1 cellular context compared by ENCODE assay signal in the genomic region with DNA sequence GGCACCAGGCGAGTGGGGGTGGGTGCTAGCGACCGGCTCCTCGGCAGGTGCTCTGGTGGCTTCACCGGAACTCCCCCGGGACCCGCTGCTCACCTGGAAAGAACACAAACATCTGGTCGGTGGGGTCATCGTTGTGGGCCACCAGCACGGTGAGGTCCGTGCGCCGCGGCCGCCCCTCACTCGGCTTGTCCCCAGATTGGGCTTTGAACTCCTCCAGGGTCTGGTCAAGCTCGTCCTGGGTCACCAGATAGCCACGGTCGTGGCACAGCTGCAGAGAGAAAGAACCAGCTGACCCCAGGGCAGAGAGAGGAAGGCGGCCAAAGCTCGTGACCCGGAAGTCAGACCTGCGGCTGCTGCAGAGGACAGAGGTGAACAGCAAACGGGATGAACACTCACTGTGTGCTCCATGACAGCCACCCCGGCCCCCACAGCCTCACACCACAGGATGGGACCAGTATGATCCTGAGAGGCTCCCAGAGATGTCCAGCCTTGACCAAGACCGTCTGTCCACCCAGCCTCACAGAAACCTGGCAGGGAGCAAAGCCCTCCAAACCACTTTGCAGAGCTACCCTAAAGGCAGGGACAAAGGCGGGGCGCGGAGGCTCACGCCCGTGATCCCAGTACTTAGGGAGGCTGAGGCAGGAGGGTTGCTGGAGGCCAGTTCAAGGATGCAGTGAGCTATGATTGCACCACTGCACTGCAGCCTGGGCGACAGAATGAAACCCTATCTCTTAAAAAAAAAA.
A peak's percentile ranks its signal among the peaks of the same experiment; 100 is the strongest.
TF ChIP-seq lines count a peak whose summit lies in the region.

No MANE protein-coding gene starts in this region.

TF ChIP-seq in HepG2, 621 proteins besides CTCF, POLR2A, EP300 and RAD21 (continued from another document and continues in another):
- TF ChIP-seq, protein P1, sequence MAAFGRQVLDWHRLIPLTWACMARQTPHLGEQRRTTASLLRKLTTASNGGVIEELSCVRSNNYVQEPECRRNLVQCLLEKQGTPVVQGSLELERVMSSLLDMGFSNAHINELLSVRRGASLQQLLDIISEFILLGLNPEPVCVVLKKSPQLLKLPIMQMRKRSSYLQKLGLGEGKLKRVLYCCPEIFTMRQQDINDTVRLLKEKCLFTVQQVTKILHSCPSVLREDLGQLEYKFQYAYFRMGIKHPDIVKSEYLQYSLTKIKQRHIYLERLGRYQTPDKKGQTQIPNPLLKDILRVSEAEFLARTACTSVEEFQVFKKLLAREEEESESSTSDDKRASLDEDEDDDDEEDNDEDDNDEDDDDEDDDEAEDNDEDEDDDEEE (CRISPR knock-in tag; IDR thresholded peaks at IDR 0.05) = 0 out of 2 replicates have a peak, but pooled peaks have one; percentile 49
- TF ChIP-seq ZNF83 (CRISPR knock-in tag; IDR thresholded peaks at IDR 0.05; ENCODE audit: borderline replicate concordance) = no peak
- TF ChIP-seq MEIS2 (CRISPR knock-in tag; IDR thresholded peaks at IDR 0.05) = no peak
- TF ChIP-seq GABPA (IDR thresholded peaks at IDR 0.05; ENCODE audit: low read depth, low read length) = peak; percentile 37; the same call in 1 of the 2 replicates
- peak; percentile 78 for TF ChIP-seq GABPA (CRISPR knock-in tag; IDR thresholded peaks at IDR 0.05; ENCODE audit: low read depth)
- TF ChIP-seq ZNF788 (CRISPR knock-in tag; IDR thresholded peaks at IDR 0.05; ENCODE audit: borderline replicate concordance) = no peak
- TF ChIP-seq ZNF460 (CRISPR knock-in tag; IDR thresholded peaks at IDR 0.05; ENCODE audit: borderline replicate concordance) = no peak
- no peak for TF ChIP-seq ZIK1 (CRISPR knock-in tag; IDR thresholded peaks at IDR 0.05; ENCODE audit: borderline replicate concordance, low read depth)
- TF ChIP-seq, protein P2, sequence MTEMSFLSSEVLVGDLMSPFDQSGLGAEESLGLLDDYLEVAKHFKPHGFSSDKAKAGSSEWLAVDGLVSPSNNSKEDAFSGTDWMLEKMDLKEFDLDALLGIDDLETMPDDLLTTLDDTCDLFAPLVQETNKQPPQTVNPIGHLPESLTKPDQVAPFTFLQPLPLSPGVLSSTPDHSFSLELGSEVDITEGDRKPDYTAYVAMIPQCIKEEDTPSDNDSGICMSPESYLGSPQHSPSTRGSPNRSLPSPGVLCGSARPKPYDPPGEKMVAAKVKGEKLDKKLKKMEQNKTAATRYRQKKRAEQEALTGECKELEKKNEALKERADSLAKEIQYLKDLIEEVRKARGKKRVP (CRISPR knock-in tag; IDR thresholded peaks at IDR 0.05) = no peak
- no peak for TF ChIP-seq ZNF598 (CRISPR knock-in tag; IDR thresholded peaks at IDR 0.05; ENCODE audit: borderline replicate concordance)
- no peak for TF ChIP-seq ZNF468 (CRISPR knock-in tag; IDR thresholded peaks at IDR 0.05)
- no peak for TF ChIP-seq ATF7-NPFF (CRISPR knock-in tag; IDR thresholded peaks at IDR 0.05; ENCODE audit: low read depth)
- TF ChIP-seq, protein P3, sequence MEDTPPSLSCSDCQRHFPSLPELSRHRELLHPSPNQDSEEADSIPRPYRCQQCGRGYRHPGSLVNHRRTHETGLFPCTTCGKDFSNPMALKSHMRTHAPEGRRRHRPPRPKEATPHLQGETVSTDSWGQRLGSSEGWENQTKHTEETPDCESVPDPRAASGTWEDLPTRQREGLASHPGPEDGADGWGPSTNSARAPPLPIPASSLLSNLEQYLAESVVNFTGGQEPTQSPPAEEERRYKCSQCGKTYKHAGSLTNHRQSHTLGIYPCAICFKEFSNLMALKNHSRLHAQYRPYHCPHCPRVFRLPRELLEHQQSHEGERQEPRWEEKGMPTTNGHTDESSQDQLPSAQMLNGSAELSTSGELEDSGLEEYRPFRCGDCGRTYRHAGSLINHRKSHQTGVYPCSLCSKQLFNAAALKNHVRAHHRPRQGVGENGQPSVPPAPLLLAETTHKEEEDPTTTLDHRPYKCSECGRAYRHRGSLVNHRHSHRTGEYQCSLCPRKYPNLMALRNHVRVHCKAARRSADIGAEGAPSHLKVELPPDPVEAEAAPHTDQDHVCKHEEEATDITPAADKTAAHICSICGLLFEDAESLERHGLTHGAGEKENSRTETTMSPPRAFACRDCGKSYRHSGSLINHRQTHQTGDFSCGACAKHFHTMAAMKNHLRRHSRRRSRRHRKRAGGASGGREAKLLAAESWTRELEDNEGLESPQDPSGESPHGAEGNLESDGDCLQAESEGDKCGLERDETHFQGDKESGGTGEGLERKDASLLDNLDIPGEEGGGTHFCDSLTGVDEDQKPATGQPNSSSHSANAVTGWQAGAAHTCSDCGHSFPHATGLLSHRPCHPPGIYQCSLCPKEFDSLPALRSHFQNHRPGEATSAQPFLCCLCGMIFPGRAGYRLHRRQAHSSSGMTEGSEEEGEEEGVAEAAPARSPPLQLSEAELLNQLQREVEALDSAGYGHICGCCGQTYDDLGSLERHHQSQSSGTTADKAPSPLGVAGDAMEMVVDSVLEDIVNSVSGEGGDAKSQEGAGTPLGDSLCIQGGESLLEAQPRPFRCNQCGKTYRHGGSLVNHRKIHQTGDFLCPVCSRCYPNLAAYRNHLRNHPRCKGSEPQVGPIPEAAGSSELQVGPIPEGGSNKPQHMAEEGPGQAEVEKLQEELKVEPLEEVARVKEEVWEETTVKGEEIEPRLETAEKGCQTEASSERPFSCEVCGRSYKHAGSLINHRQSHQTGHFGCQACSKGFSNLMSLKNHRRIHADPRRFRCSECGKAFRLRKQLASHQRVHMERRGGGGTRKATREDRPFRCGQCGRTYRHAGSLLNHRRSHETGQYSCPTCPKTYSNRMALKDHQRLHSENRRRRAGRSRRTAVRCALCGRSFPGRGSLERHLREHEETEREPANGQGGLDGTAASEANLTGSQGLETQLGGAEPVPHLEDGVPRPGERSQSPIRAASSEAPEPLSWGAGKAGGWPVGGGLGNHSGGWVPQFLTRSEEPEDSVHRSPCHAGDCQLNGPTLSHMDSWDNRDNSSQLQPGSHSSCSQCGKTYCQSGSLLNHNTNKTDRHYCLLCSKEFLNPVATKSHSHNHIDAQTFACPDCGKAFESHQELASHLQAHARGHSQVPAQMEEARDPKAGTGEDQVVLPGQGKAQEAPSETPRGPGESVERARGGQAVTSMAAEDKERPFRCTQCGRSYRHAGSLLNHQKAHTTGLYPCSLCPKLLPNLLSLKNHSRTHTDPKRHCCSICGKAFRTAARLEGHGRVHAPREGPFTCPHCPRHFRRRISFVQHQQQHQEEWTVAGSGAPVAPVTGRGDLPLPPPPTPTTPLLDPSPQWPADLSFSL (CRISPR knock-in tag; IDR thresholded peaks at IDR 0.05) = no peak
- no peak for TF ChIP-seq JUN (CRISPR knock-in tag; IDR thresholded peaks at IDR 0.05)
- no peak for TF ChIP-seq ZNF260 (CRISPR knock-in tag; IDR thresholded peaks at IDR 0.05; ENCODE audit: borderline replicate concordance, low read depth)
- no peak for TF ChIP-seq ISX (CRISPR knock-in tag; conservative IDR thresholded peaks at IDR 0.05)
- no peak for TF ChIP-seq NR2F6 (IDR thresholded peaks at IDR 0.05)
- peak; percentile 49; the same call in 1 of the 2 replicates for TF ChIP-seq NR2F6 (CRISPR knock-in tag; IDR thresholded peaks at IDR 0.05)
- TF ChIP-seq REXO4 (CRISPR knock-in tag; IDR thresholded peaks at IDR 0.05; ENCODE audit: borderline replicate concordance) = no peak
- no peak for TF ChIP-seq KLF6 (CRISPR knock-in tag; IDR thresholded peaks at IDR 0.05)
- no peak for TF ChIP-seq MEF2D (CRISPR knock-in tag; IDR thresholded peaks at IDR 0.05)
- TF ChIP-seq ZNF224 (CRISPR knock-in tag; IDR thresholded peaks at IDR 0.05) = no peak
- TF ChIP-seq NFKBIZ (CRISPR knock-in tag; IDR thresholded peaks at IDR 0.05) = no peak
- TF ChIP-seq, protein P4, sequence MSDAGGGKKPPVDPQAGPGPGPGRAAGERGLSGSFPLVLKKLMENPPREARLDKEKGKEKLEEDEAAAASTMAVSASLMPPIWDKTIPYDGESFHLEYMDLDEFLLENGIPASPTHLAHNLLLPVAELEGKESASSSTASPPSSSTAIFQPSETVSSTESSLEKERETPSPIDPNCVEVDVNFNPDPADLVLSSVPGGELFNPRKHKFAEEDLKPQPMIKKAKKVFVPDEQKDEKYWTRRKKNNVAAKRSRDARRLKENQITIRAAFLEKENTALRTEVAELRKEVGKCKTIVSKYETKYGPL (CRISPR knock-in tag; IDR thresholded peaks at IDR 0.05) = no peak
- no peak for TF ChIP-seq SP1 (IDR thresholded peaks at IDR 0.05)
- TF ChIP-seq SP1 (CRISPR knock-in tag; IDR thresholded peaks at IDR 0.05) = no peak
- TF ChIP-seq ZNF563 (CRISPR knock-in tag; IDR thresholded peaks at IDR 0.05) = no peak
- no peak for TF ChIP-seq EZH2 (conservative IDR thresholded peaks at IDR 0.05; ENCODE audit: low read depth, low read length)
- no peak for TF ChIP-seq ZMYM3 (CRISPR knock-in tag; IDR thresholded peaks at IDR 0.05)
- TF ChIP-seq ZSCAN21 (CRISPR knock-in tag; IDR thresholded peaks at IDR 0.05; ENCODE audit: borderline replicate concordance) = no peak; the same call in 1 of the 2 replicates
- TF ChIP-seq, protein P5, sequence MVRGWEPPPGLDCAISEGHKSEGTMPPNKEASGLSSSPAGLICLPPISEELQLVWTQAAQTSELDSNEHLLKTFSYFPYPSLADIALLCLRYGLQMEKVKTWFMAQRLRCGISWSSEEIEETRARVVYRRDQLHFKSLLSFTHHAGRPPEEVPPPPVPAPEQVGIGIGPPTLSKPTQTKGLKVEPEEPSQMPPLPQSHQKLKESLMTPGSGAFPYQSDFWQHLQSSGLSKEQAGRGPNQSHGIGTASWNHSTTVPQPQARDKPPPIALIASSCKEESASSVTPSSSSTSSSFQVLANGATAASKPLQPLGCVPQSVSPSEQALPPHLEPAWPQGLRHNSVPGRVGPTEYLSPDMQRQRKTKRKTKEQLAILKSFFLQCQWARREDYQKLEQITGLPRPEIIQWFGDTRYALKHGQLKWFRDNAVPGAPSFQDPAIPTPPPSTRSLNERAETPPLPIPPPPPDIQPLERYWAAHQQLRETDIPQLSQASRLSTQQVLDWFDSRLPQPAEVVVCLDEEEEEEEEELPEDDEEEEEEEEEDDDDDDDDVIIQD (CRISPR knock-in tag; IDR thresholded peaks at IDR 0.05; ENCODE audit: low read depth) = no peak
- TF ChIP-seq GABPB1 (CRISPR knock-in tag; IDR thresholded peaks at IDR 0.05) = peak; percentile 84
- TF ChIP-seq POGZ (CRISPR knock-in tag; IDR thresholded peaks at IDR 0.05) = no peak
- TF ChIP-seq, protein P6, sequence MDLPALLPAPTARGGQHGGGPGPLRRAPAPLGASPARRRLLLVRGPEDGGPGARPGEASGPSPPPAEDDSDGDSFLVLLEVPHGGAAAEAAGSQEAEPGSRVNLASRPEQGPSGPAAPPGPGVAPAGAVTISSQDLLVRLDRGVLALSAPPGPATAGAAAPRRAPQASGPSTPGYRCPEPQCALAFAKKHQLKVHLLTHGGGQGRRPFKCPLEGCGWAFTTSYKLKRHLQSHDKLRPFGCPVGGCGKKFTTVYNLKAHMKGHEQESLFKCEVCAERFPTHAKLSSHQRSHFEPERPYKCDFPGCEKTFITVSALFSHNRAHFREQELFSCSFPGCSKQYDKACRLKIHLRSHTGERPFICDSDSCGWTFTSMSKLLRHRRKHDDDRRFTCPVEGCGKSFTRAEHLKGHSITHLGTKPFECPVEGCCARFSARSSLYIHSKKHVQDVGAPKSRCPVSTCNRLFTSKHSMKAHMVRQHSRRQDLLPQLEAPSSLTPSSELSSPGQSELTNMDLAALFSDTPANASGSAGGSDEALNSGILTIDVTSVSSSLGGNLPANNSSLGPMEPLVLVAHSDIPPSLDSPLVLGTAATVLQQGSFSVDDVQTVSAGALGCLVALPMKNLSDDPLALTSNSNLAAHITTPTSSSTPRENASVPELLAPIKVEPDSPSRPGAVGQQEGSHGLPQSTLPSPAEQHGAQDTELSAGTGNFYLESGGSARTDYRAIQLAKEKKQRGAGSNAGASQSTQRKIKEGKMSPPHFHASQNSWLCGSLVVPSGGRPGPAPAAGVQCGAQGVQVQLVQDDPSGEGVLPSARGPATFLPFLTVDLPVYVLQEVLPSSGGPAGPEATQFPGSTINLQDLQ (CRISPR knock-in tag; IDR thresholded peaks at IDR 0.05) = no peak
- no peak for TF ChIP-seq FOXM1 (CRISPR knock-in tag; IDR thresholded peaks at IDR 0.05)
- TF ChIP-seq MTF1 (CRISPR knock-in tag; IDR thresholded peaks at IDR 0.05) = no peak
- no peak for TF ChIP-seq DNMT3B (CRISPR knock-in tag; conservative IDR thresholded peaks at IDR 0.05)
- TF ChIP-seq ARNT2 (CRISPR knock-in tag; IDR thresholded peaks at IDR 0.05; ENCODE audit: low read depth) = no peak
- TF ChIP-seq ZNF556 (CRISPR knock-in tag; IDR thresholded peaks at IDR 0.05; ENCODE audit: borderline replicate concordance) = no peak
- TF ChIP-seq, protein P7, sequence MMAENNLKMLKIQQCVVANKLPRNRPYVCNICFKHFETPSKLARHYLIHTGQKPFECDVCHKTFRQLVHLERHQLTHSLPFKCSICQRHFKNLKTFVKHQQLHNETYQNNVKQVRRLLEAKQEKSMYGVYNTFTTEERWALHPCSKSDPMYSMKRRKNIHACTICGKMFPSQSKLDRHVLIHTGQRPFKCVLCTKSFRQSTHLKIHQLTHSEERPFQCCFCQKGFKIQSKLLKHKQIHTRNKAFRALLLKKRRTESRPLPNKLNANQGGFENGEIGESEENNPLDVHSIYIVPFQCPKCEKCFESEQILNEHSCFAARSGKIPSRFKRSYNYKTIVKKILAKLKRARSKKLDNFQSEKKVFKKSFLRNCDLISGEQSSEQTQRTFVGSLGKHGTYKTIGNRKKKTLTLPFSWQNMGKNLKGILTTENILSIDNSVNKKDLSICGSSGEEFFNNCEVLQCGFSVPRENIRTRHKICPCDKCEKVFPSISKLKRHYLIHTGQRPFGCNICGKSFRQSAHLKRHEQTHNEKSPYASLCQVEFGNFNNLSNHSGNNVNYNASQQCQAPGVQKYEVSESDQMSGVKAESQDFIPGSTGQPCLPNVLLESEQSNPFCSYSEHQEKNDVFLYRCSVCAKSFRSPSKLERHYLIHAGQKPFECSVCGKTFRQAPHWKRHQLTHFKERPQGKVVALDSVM (CRISPR knock-in tag; IDR thresholded peaks at IDR 0.05) = peak; percentile 63
- no peak for TF ChIP-seq MBD4 (IDR thresholded peaks at IDR 0.05; ENCODE audit: borderline replicate concordance, low read length)
- TF ChIP-seq, protein P8, sequence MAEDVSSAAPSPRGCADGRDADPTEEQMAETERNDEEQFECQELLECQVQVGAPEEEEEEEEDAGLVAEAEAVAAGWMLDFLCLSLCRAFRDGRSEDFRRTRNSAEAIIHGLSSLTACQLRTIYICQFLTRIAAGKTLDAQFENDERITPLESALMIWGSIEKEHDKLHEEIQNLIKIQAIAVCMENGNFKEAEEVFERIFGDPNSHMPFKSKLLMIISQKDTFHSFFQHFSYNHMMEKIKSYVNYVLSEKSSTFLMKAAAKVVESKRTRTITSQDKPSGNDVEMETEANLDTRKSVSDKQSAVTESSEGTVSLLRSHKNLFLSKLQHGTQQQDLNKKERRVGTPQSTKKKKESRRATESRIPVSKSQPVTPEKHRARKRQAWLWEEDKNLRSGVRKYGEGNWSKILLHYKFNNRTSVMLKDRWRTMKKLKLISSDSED (CRISPR knock-in tag; IDR thresholded peaks at IDR 0.05) = no peak
- no peak for TF ChIP-seq TBP (CRISPR knock-in tag; IDR thresholded peaks at IDR 0.05)
- TF ChIP-seq ZNF326 (CRISPR knock-in tag; IDR thresholded peaks at IDR 0.05; ENCODE audit: borderline replicate concordance) = no peak
- TF ChIP-seq MTA3 (CRISPR knock-in tag; IDR thresholded peaks at IDR 0.05) = no peak
- TF ChIP-seq ERF (CRISPR knock-in tag; IDR thresholded peaks at IDR 0.05) = no peak
- no peak for TF ChIP-seq ZNF124 (CRISPR knock-in tag; IDR thresholded peaks at IDR 0.05)
- TF ChIP-seq DNMT1 (CRISPR knock-in tag; IDR thresholded peaks at IDR 0.05) = no peak
- TF ChIP-seq RXRA (CRISPR knock-in tag; IDR thresholded peaks at IDR 0.05) = peak; percentile 44
- TF ChIP-seq ZNF136 (CRISPR knock-in tag; IDR thresholded peaks at IDR 0.05; ENCODE audit: low read depth) = no peak
- TF ChIP-seq NBN (conservative IDR thresholded peaks at IDR 0.05) = no peak
